ENCODE assay signal across 27 cellular contexts in genomic region chr1:80579055-80579454, GRCh38.
"Had no signal": no experiment of that assay in that cellular context is flagged by ENCODE, and none has a peak within 500 bp of the region (broad histone marks: within the 10 kb centered on the region; RNA-seq: fewer than 3 reads in every experiment).

No MANE protein-coding gene starts in this region.

- H3K27me3 ChIP-seq: ascending aorta, cardiac muscle cell had no signal

- H3K36me3 ChIP-seq: ascending aorta, cardiac muscle cell had no signal

- H3K27ac ChIP-seq: ascending aorta, cardiac muscle cell, VCaP had no signal

- DNase-seq: activated B cell treated with CpG ODN at 0.5 μM for 24 hours; activated CD4-positive, alpha-beta memory T cell treated with anti-CD3 and anti-CD28 coated beads for 36 hours; activated CD4-positive, alpha-beta T cell treated with anti-CD3 and anti-CD28 coated beads for 4 hours; activated CD4-positive, alpha-beta T cell treated with anti-CD3 and anti-CD28 coated beads, Interleukin-2, amount 10 ng/mL, durations not matched to agents 24 days and 14 days; activated CD4-positive, alpha-beta T cell treated with anti-CD3 and anti-CD28 coated beads, Interleukin-2, amount 50 U/mL, for 1 hour; activated CD4-positive, alpha-beta T cell treated with anti-CD3 and anti-CD28 coated beads, Interleukin-2, amount 50 U/mL, for 4 hours; activated CD4-positive, CD25-positive, alpha-beta regulatory T cell treated with anti-CD3 and anti-CD28 coated beads, Interleukin-2, amount 50 U/mL, for 72 hours; activated CD8-positive, alpha-beta memory T cell treated with anti-CD3 and anti-CD28 coated beads, Interleukin-2, amount 50 U/mL, for 4 hours; activated CD8-positive, alpha-beta T cell treated with anti-CD3 and anti-CD28 coated beads for 36 hours; activated effector memory CD4-positive, alpha-beta T cell treated with anti-CD3 and anti-CD28 coated beads, Interleukin-2, amount 50 U/mL, for 16 hours; activated naive CD4-positive, alpha-beta T cell treated with anti-CD3 and anti-CD28 coated beads, Interleukin-2, amount 10 ng/mL, durations not matched to agents 7 days and 5 days; activated naive CD4-positive, alpha-beta T cell treated with Interleukin-2 at 50 U/mL for 16 hours; activated naive CD8-positive, alpha-beta T cell treated with anti-CD3 and anti-CD28 coated beads, Interleukin-2, amount 10 ng/mL, durations not matched to agents 7 days and 5 days; activated naive CD8-positive, alpha-beta T cell treated with anti-CD3 and anti-CD28 coated beads, Interleukin-2, amount 50 U/mL, for 24 hours; activated T-cell treated with anti-CD3 and anti-CD28 coated beads for 4 hours; activated T-cell treated with anti-CD3 and anti-CD28 coated beads, Interleukin-2, amount 50 U/mL, for 1 hour; activated T-cell treated with anti-CD3 and anti-CD28 coated beads, Interleukin-2, amount 50 U/mL, for 4 hours; activated T-cell treated with anti-CD3 and anti-CD28 coated beads, Interleukin-2, amount 50 U/mL, for 72 hours; amygdala; anterior cingulate cortex; caudate nucleus; cerebellar nuclear complex; T-helper 2 cell; T-helper 9 cell had no signal

- H3K9me3 ChIP-seq: ascending aorta had no signal

- H3K4me1 ChIP-seq: ascending aorta had no signal

- H3K4me3 ChIP-seq: ascending aorta, cardiac muscle cell had no signal
